24 cellular contexts compared by ENCODE assay signal in the genomic region with DNA sequence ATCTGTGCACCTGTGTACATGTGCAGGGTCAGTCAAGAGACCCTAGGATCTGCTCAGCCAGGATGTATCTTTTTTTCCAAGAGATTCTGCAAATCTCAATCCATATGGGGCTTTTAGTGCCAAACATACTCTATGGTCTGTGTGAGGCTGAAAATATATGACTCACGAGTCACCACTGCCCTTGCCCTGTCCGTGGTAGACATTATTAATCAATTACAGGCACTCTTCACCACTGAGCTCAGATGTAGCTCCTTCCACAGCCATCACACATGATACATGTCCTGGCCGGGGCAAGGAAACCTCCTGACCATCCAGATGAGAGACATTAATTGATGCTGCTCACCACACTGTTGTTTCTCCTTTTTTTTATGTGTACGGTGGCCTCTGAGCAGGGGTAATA.
DNase-seq lines count a peak whose midpoint lies in the region; ATAC-seq and TF ChIP-seq lines count a peak whose summit lies in the region.
"Had no signal": no experiment of that assay in that cellular context is flagged by ENCODE, and none has a peak within 500 bp of the region (broad histone marks: within the 10 kb centered on the region; RNA-seq: fewer than 3 reads in every experiment).

No MANE protein-coding gene starts in this region.

- H3K79me2 ChIP-seq in HCT116 (ENCODE audit: insufficient read depth, low read length) = no peaks in the 10 kb centered on the region

- intact Hi-C loops in HCT116 (cut with micrococcal nuclease) = no loop called here

- POLR2A ChIA-PET in HCT116 (lab: Charles Lee) = no interaction called here
- POLR2A ChIA-PET in HEK293T (lab: Yijun Ruan, JAX) = no interaction called here

- no peak overlapping the region for H3K4me2 ChIP-seq in HCT116 (ENCODE audit: low read length)

- no peak for TF ChIP-seq POLR2A in HCT116 (IDR thresholded peaks at IDR 0.05; ENCODE audit: borderline replicate concordance, extremely low read depth, insufficient read depth, insufficient read length)

- H3K36me3 ChIP-seq in HCT116 (ENCODE audit: control insufficient read depth in 1 of 2, insufficient read depth in 2 of 2, low read length in 2 of 2) = no peaks in the 10 kb centered on the region
- H3K36me3 ChIP-seq: HAP-1, MG63, Peyer's patch, SJSA1 had no signal

- H3K9ac ChIP-seq in HCT116 (ENCODE audit: low read length) = no peak overlapping the region
- H3K9ac ChIP-seq: GM23248 had no signal

- H3K27ac ChIP-seq in HCT116 (ENCODE audit: low read depth, low read length) = no peak overlapping the region
- H3K27ac ChIP-seq: 22Rv1, C4-2B, GM23248, Peyer's patch, SJSA1 had no signal

- H4K20me1 ChIP-seq in HCT116 (ENCODE audit: insufficient read depth) = no peaks in the 10 kb centered on the region

- CTCF ChIA-PET in HCT116 (lab: Charles Lee) (no interaction called here), HEK293T (lab: Yijun Ruan, JAX) (no interaction called here)

- no peaks in the 10 kb centered on the region for H3K9me3 ChIP-seq in HCT116 (ENCODE audit: control insufficient read depth in 1 of 2, insufficient read depth in 1 of 2, low read depth in 1 of 2, low read length in 2 of 2)
- H3K9me3 ChIP-seq: HAP-1, MG63, SJSA1 had no signal

- no peaks in the 10 kb centered on the region for H3K27me3 ChIP-seq in HCT116 (ENCODE audit: insufficient read depth, low read length)
- H3K27me3 ChIP-seq: MG63, Peyer's patch, SJSA1 had no signal

- BruUV-seq in HCT116 (replicated peaks; lab: Mats Ljungman, UMichigan) = no TSS peak

- RAD21 ChIA-PET in HCT116 (lab: Charles Lee; ENCODE audit: low non-redundant PET in 1 of 2, low total read pairs in 2 of 2, uncharacterized antibody in 2 of 2, unreplicated experiment in 2 of 2) = no interaction called here

- DNase-seq in DMS53 (lab: John Stamatoyannopoulos, UW) (peak; percentile 14), DMS53 treated with DMSO at 0.1 percent for 48 hours (lab: John Stamatoyannopoulos, UW; ENCODE audit: unreplicated experiment) (no peak), HCT116 (ENCODE audit: low read depth, low spot score) (no peak), RKO (ENCODE audit: low spot score) (peak; percentile 31), fibroblast of mammary gland (ENCODE audit: low read depth) (peak; percentile 2), dermis blood vessel endothelial cell (no peak), HEK293T (ENCODE audit: extremely low spot score) (no peak)
- DNase-seq: ACHN, EL, GM23248, MG63, NCI-H1105, NCI-H146, NCI-H2081, NCI-H2171 treated with DMSO at 0.1 percent for 48 hours, NCI-H524 treated with DMSO at 0.1 percent for 48 hours, NCI-H82 had no signal

- TF ChIP-seq CTCF in HCT116 (IDR thresholded peaks at IDR 0.05 in 2 of 3, conservative IDR thresholded peaks at IDR 0.05 in 1 of 3; ENCODE audit: borderline replicate concordance in 1 of 3, insufficient read depth in 1 of 3, low read depth in 2 of 3, low read length in 2 of 3) (no peak), fibroblast of mammary gland (conservative IDR thresholded peaks at IDR 0.05; ENCODE audit: control insufficient read depth, insufficient read depth, low read depth, low read length) (no peak)

- H3K4me3 ChIP-seq in HCT116 (replicated peaks in 1 of 2; ENCODE audit: low read depth in 1 of 2, low read length in 2 of 2) (no peak overlapping the region), fibroblast of mammary gland (ENCODE audit: control insufficient read depth, low read depth, low read length) (no peak overlapping the region)
- H3K4me3 ChIP-seq: GM23248, HAP-1, MG63, Peyer's patch, SJSA1 had no signal

- H3K4me1 ChIP-seq in HCT116 (ENCODE audit: control insufficient read depth in 1 of 2, insufficient read depth in 2 of 2, low read length in 2 of 2) = no peaks in the 10 kb centered on the region
- H3K4me1 ChIP-seq: HAP-1, Peyer's patch, SJSA1 had no signal

- no peaks in the 10 kb centered on the region for H3K9me2 ChIP-seq in HCT116 (ENCODE audit: insufficient read depth)

- TF ChIP-seq RAD21 in HCT116 (IDR thresholded peaks at IDR 0.05; ENCODE audit: low read depth) = no peak

- ATAC-seq in HCT116 = peak; percentile 50; the same call in 1 of the 2 replicates
- no peak for ATAC-seq in GM18520 (IDR thresholded peaks at IDR 0.05; ENCODE audit: unreplicated experiment)
- ATAC-seq: Right ventricle myocardium inferior had no signal

- H2AFZ ChIP-seq in HCT116 (ENCODE audit: low read depth, low read length, poor library complexity, severe bottlenecking) = no peak overlapping the region
- H2AFZ ChIP-seq: GM23248 had no signal

TF ChIP-seq in HCT116, 20 proteins besides CTCF, POLR2A, EP300 and RAD21 (continues in another document):
- no peak for TF ChIP-seq EGR1 (IDR thresholded peaks at IDR 0.05; ENCODE audit: low read depth)
- TF ChIP-seq TCF7L2 (IDR thresholded peaks at IDR 0.05; ENCODE audit: borderline replicate concordance, extremely low read depth, insufficient read depth, insufficient read length) = no peak
- no peak for TF ChIP-seq SIN3A (IDR thresholded peaks at IDR 0.05; ENCODE audit: low read depth)
- TF ChIP-seq ZFX (IDR thresholded peaks at IDR 0.05) = no peak
- TF ChIP-seq, protein P1, sequence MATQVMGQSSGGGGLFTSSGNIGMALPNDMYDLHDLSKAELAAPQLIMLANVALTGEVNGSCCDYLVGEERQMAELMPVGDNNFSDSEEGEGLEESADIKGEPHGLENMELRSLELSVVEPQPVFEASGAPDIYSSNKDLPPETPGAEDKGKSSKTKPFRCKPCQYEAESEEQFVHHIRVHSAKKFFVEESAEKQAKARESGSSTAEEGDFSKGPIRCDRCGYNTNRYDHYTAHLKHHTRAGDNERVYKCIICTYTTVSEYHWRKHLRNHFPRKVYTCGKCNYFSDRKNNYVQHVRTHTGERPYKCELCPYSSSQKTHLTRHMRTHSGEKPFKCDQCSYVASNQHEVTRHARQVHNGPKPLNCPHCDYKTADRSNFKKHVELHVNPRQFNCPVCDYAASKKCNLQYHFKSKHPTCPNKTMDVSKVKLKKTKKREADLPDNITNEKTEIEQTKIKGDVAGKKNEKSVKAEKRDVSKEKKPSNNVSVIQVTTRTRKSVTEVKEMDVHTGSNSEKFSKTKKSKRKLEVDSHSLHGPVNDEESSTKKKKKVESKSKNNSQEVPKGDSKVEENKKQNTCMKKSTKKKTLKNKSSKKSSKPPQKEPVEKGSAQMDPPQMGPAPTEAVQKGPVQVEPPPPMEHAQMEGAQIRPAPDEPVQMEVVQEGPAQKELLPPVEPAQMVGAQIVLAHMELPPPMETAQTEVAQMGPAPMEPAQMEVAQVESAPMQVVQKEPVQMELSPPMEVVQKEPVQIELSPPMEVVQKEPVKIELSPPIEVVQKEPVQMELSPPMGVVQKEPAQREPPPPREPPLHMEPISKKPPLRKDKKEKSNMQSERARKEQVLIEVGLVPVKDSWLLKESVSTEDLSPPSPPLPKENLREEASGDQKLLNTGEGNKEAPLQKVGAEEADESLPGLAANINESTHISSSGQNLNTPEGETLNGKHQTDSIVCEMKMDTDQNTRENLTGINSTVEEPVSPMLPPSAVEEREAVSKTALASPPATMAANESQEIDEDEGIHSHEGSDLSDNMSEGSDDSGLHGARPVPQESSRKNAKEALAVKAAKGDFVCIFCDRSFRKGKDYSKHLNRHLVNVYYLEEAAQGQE (IDR thresholded peaks at IDR 0.05; ENCODE audit: low read depth) = no peak
- no peak for TF ChIP-seq CBX3 (IDR thresholded peaks at IDR 0.05; ENCODE audit: low read depth)
- no peak for TF ChIP-seq POLR2AphosphoS5 (IDR thresholded peaks at IDR 0.05; ENCODE audit: low read depth, low read length)
- TF ChIP-seq FOSL1 (IDR thresholded peaks at IDR 0.05; ENCODE audit: low read depth) = no peak
- TF ChIP-seq YY1 (IDR thresholded peaks at IDR 0.05; ENCODE audit: extremely low read depth, insufficient replicate concordance, low read depth, low read length) = no peak
- no peak for TF ChIP-seq SP1 (IDR thresholded peaks at IDR 0.05; ENCODE audit: low read depth)
- TF ChIP-seq SRF (IDR thresholded peaks at IDR 0.05; ENCODE audit: low read depth) = no peak

TF ChIP-seq in HEK293T, 16 proteins besides CTCF, POLR2A, EP300 and RAD21:
- TF ChIP-seq SUZ12 (IDR thresholded peaks at IDR 0.05) (no peak), ARNT (IDR thresholded peaks at IDR 0.05) (no peak), NFRKB (IDR thresholded peaks at IDR 0.05) (no peak), FOXA1 (IDR thresholded peaks at IDR 0.05) (no peak)

Comparison
In these comparisons a context has a peak if more than half of its experiments do, and no peak if none do; other contexts are left out.
1. DNase-seq: peak in DMS53 (single experiment), RKO (single experiment) and fibroblast of mammary gland (single experiment); none in DMS53 treated with DMSO at 0.1 percent for 48 hours (single experiment), HCT116 (single experiment), dermis blood vessel endothelial cell (single experiment) and HEK293T (single experiment).